In genomic region chr22:47195156-47195675, GRCh38 we compare ENCODE assay signal across 15 cellular contexts.
A peak's percentile ranks its signal among the peaks of the same experiment; 100 is the strongest.
DNase-seq lines count a peak whose midpoint lies in the region; TF ChIP-seq lines count a peak whose summit lies in the region.
"Had no signal": no experiment of that assay in that cellular context is flagged by ENCODE, and none has a peak within 500 bp of the region (broad histone marks: within the 10 kb centered on the region; RNA-seq: fewer than 3 reads in every experiment).

No MANE protein-coding gene starts in this region.

- TF ChIP-seq CTCF in CD14-positive monocyte (IDR thresholded peaks at IDR 0.05) (no peak), endodermal cell (conservative IDR thresholded peaks at IDR 0.05) (no peak), sigmoid colon (IDR thresholded peaks at IDR 0.05) (no peak)

- H3K4me3 ChIP-seq in endodermal cell (ENCODE audit: low read length) (no peak overlapping the region), sigmoid colon (no peak overlapping the region), SJCRH30 (no peak overlapping the region)

- H3K4me1 ChIP-seq in endodermal cell (ENCODE audit: control insufficient read depth, insufficient read depth, low read length) (no peaks in the 10 kb centered on the region), sigmoid colon (peaks cover 0 to 16% (median 5%) of the 10 kb centered on the region in 4 donors), SJCRH30 (no peaks in the 10 kb centered on the region)
- H3K4me1 ChIP-seq: Caco-2 had no signal

- no peak overlapping the region for H3K27ac Mint-ChIP-seq in activated CD4-positive, alpha-beta T cell treated with anti-CD3 and anti-CD28 coated beads, Interleukin-2, amount 10 ng/mL, durations not matched to agents 24 days and 14 days
- H3K27ac Mint-ChIP-seq in CD14-positive monocyte (no peak overlapping the region), endodermal cell (no peak overlapping the region)

- peaks cover 6% of the 10 kb centered on the region for H3K9me3 ChIP-seq in endodermal cell (ENCODE audit: control insufficient read depth, low read length)
- H3K9me3 ChIP-seq in sigmoid colon: no peaks in the 10 kb centered on the region
- no peaks in the 10 kb centered on the region for H3K9me3 ChIP-seq in SJCRH30 (replicated peaks)
- H3K9me3 ChIP-seq: Caco-2 had no signal

- H3K36me3 Mint-ChIP-seq in activated CD4-positive, alpha-beta T cell treated with anti-CD3 and anti-CD28 coated beads, Interleukin-2, amount 10 ng/mL, durations not matched to agents 24 days and 14 days (ENCODE audit: low read depth): no peaks in the 10 kb centered on the region
- H3K36me3 Mint-ChIP-seq in CD14-positive monocyte (no peaks in the 10 kb centered on the region), endodermal cell (ENCODE audit: low read depth) (no peaks in the 10 kb centered on the region)

- no peak for TF ChIP-seq POLR2A in sigmoid colon (IDR thresholded peaks at IDR 0.05)

- no peaks in the 10 kb centered on the region for H3K4me1 Mint-ChIP-seq in activated CD4-positive, alpha-beta T cell treated with anti-CD3 and anti-CD28 coated beads, Interleukin-2, amount 10 ng/mL, durations not matched to agents 24 days and 14 days
- H3K4me1 Mint-ChIP-seq in CD14-positive monocyte (no peaks in the 10 kb centered on the region), endodermal cell (no peaks in the 10 kb centered on the region)

- H3K9ac ChIP-seq in endodermal cell (ENCODE audit: extremely low read depth, low read length, poor library complexity, severe bottlenecking): no peak overlapping the region

- DNase-seq in activated CD4-positive, alpha-beta T cell treated with anti-CD3 and anti-CD28 coated beads for 1 hour: peak; percentile 5
- no peak for DNase-seq in activated CD4-positive, alpha-beta T cell treated with anti-CD3 and anti-CD28 coated beads, Interleukin-2, amount 10 ng/mL, durations not matched to agents 24 days and 14 days
- DNase-seq in CD14-positive monocyte (ENCODE audit: low spot score): peak; percentile 25
- peak; percentile 31 for DNase-seq in endodermal cell
- peak; percentile 38 for DNase-seq in sigmoid colon
- DNase-seq in 8988T: no peak
- no peak for DNase-seq in HT-29 (ENCODE audit: low spot score)
- no peak for DNase-seq in SJCRH30
- DNase-seq: Caco-2, DMS53, Kasumi-1, NCI-H1930, NCI-H2171, NCI-H446 treated with DMSO at 0.1 percent for 48 hours, NCI-H774 had no signal

- H3K4me3 Mint-ChIP-seq in activated CD4-positive, alpha-beta T cell treated with anti-CD3 and anti-CD28 coated beads, Interleukin-2, amount 10 ng/mL, durations not matched to agents 24 days and 14 days: no peak overlapping the region
- H3K4me3 Mint-ChIP-seq in CD14-positive monocyte: no peak overlapping the region
- H3K4me3 Mint-ChIP-seq in endodermal cell: no peak overlapping the region

- H3K36me3 ChIP-seq in endodermal cell (ENCODE audit: control insufficient read depth, insufficient read depth, low read length) (no peaks in the 10 kb centered on the region), sigmoid colon (no peaks in the 10 kb centered on the region), SJCRH30 (no peaks in the 10 kb centered on the region)

- no peak for TF ChIP-seq EP300 in sigmoid colon (IDR thresholded peaks at IDR 0.05)

- intact Hi-C loops in activated CD4-positive, alpha-beta T cell treated with anti-CD3 and anti-CD28 coated beads, Interleukin-2, amount 10 ng/mL, durations not matched to agents 24 days and 14 days (cut with micrococcal nuclease): no loop called here
- intact Hi-C loops in CD14-positive monocyte (cut with micrococcal nuclease): no loop called here
- intact Hi-C loops in sigmoid colon (cut with DNase I): no loop called here

- H3K27ac ChIP-seq in endodermal cell (ENCODE audit: low read depth, low read length): no peak overlapping the region
- H3K27ac ChIP-seq in sigmoid colon: no peak overlapping the region
- no peak overlapping the region for H3K27ac ChIP-seq in SJCRH30

- H3K27me3 Mint-ChIP-seq in activated CD4-positive, alpha-beta T cell treated with anti-CD3 and anti-CD28 coated beads, Interleukin-2, amount 10 ng/mL, durations not matched to agents 24 days and 14 days: no peaks in the 10 kb centered on the region
- H3K27me3 Mint-ChIP-seq in CD14-positive monocyte (ENCODE audit: low read depth in 3 of 3): no peaks in the 10 kb centered on the region
- peaks cover 2% of the 10 kb centered on the region for H3K27me3 Mint-ChIP-seq in endodermal cell (ENCODE audit: insufficient read depth)

- WGBS in endodermal cell (ENCODE audit: insufficient coverage in 1 of 2, insufficient read length in 1 of 2), 2 experiments: 78 to 88% methylated on average over 7 to 11 of the region's 11 CpGs
- WGBS in sigmoid colon, 2 donors: 89 to 90% methylated on average over 11 of the region's 11 CpGs

- H3K27me3 ChIP-seq in endodermal cell (ENCODE audit: control insufficient read depth, insufficient read depth, low read length, poor library complexity, severe bottlenecking) (no peaks in the 10 kb centered on the region), sigmoid colon (peaks cover 0 to 29% (median 10%) of the 10 kb centered on the region in 3 donors), SJCRH30 (no peaks in the 10 kb centered on the region)

- no peaks in the 10 kb centered on the region for H3K9me3 Mint-ChIP-seq in activated CD4-positive, alpha-beta T cell treated with anti-CD3 and anti-CD28 coated beads, Interleukin-2, amount 10 ng/mL, durations not matched to agents 24 days and 14 days
- H3K9me3 Mint-ChIP-seq in CD14-positive monocyte (peaks cover 0 to 2% (median 0%) of the 10 kb centered on the region in 7 donors), endodermal cell (peaks cover 60% of the 10 kb centered on the region)

Comparison
In these comparisons a context has a peak if more than half of its experiments do, and no peak if none do; other contexts are left out.
1. DNase-seq: peak in activated CD4-positive, alpha-beta T cell treated with anti-CD3 and anti-CD28 coated beads for 1 hour (single experiment), CD14-positive monocyte (single experiment), endodermal cell (single experiment) and sigmoid colon (single experiment); none in activated CD4-positive, alpha-beta T cell treated with anti-CD3 and anti-CD28 coated beads, Interleukin-2, amount 10 ng/mL, durations not matched to agents 24 days and 14 days (single experiment), 8988T (single experiment), HT-29 (single experiment) and SJCRH30 (0 of 2).